ENCODE assay signal across 13 cellular contexts in the genomic region with DNA sequence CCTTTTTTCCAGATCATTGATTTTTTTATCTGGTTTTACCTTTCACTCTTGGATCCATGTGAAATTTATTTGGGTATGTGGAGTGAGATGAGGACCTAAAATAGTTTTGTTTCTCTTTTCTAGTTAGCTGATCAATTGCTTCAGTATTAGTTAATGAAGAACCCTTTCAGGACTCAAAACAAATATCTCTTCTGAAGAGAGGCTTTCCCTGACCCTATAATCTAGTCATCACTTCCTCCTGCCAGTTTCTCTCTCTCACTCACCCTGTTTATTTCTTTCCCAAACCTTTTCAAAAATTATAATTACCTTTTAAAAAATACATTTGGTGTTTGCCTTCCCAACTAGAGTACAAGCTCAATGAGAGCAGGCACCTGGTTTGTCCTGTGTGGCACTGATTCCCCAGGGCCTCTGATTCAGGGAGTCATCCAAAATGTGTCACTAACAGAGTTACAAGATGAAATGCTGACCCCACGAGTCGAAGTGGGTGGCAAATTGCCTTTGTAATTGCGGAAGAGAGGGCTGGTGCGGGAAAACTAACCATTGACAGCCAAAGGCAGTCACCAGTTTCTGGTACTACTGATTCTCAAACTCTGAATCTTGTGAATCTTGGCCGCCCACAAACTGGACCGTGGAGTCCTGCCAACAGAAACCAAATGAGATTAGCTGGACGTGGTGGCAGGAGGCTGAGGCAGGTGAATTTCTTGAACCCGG. TPM values are rescaled to one million over a fixed set of nuclear protein-coding genes. Genes with fewer than 3 reads are reported as not detected.
DNase-seq lines count a peak whose midpoint lies in the region; ATAC-seq and TF ChIP-seq lines count a peak whose summit lies in the region.
"Had no signal": no experiment of that assay in that cellular context is flagged by ENCODE, and none has a peak within 500 bp of the region (broad histone marks: within the 10 kb centered on the region; RNA-seq: fewer than 3 reads in every experiment).

No MANE protein-coding gene starts in this region.

- peaks cover 0 to 38% of the 10 kb centered on the region in 2 donors for H3K4me1 ChIP-seq in right atrium auricular region

- peaks cover 66% of the 10 kb centered on the region for H3K4me1 Mint-ChIP-seq in activated CD4-positive, alpha-beta memory T cell treated with anti-CD3 and anti-CD28 coated beads for 36 hours (ENCODE audit: low read depth)

- H3K4me3 Mint-ChIP-seq in activated CD4-positive, alpha-beta memory T cell treated with anti-CD3 and anti-CD28 coated beads for 36 hours = peak overlapping the region; percentile 83
- H3K4me3 Mint-ChIP-seq: GM23338 had no signal

- TF ChIP-seq CTCF in right atrium auricular region (IDR thresholded peaks at IDR 0.05) = no peak

- ATAC-seq in HG03045 (IDR thresholded peaks at IDR 0.05; ENCODE audit: unreplicated experiment) = no peak
- ATAC-seq: GM23338 had no signal

- DNase-seq in activated CD4-positive, alpha-beta memory T cell treated with anti-CD3 and anti-CD28 coated beads for 36 hours = no peak
- no peak for DNase-seq in right atrium auricular region (ENCODE audit: low spot score)
- DNase-seq in NCI-H510A treated with DMSO at 0.1 percent for 48 hours (lab: John Stamatoyannopoulos, UW) = no peak
- DNase-seq in RKO (ENCODE audit: low spot score) = no peak
- no peak for DNase-seq in LoVo (ENCODE audit: low spot score)
- DNase-seq: hippocampal formation; MG63; NCI-H82; stimulated activated CD4-positive, alpha-beta T cell treated with anti-CD3 and anti-CD28 coated beads, Interleukin-4, amount 100 ng/mL, for 4 hours had no signal

- H3K36me3 ChIP-seq in right atrium auricular region = no peaks in the 10 kb centered on the region
- H3K36me3 ChIP-seq: MG63 had no signal

- H3K4me3 ChIP-seq in GM08714 (ENCODE audit: low read length) (peak overlapping the region; percentile 46; the same call in 1 of the 2 replicates), right atrium auricular region (peak overlapping the region in 1 of 2 donors; percentile 53), skin epidermis (peak overlapping the region in 2 of 7 experiments; percentile 2 to 46)
- H3K4me3 ChIP-seq: GM23338, MG63 had no signal

- POLR2A ChIA-PET in activated CD4-positive, alpha-beta memory T cell treated with anti-CD3 and anti-CD28 coated beads for 36 hours (lab: Charles Lee) = interaction anchor here (1.1 to 1.5 kb wide), 2 partner anchors 9 to 20 kb away, joined by 4 to 5 read pairs; a partner anchor contains a TSS

- peak overlapping the region; percentile 87 to 92 for H3K27ac ChIP-seq in right atrium auricular region
- peak overlapping the region in 18 of 21 experiments; percentile 1 to 94 (median 48) for H3K27ac ChIP-seq in skin epidermis

- no peaks in the 10 kb centered on the region for H3K9me3 ChIP-seq in right atrium auricular region
- H3K9me3 ChIP-seq: MG63 had no signal

- intact Hi-C loops in activated CD4-positive, alpha-beta memory T cell treated with anti-CD3 and anti-CD28 coated beads for 36 hours (cut with micrococcal nuclease) = no loop called here

- peak overlapping the region; percentile 16 for H3K27ac Mint-ChIP-seq in activated CD4-positive, alpha-beta memory T cell treated with anti-CD3 and anti-CD28 coated beads for 36 hours
- H3K27ac Mint-ChIP-seq: GM23338 had no signal

- CTCF ChIA-PET in activated CD4-positive, alpha-beta memory T cell treated with anti-CD3 and anti-CD28 coated beads for 36 hours (lab: Charles Lee) = interaction anchor here (0.8 to 6.9 kb wide), 4 partner anchors 8 to 163 kb away, joined by 3 to 65 read pairs (median 19); a partner anchor contains a TSS

- peaks cover 49% of the 10 kb centered on the region for H3K36me3 Mint-ChIP-seq in activated CD4-positive, alpha-beta memory T cell treated with anti-CD3 and anti-CD28 coated beads for 36 hours

- no peaks in the 10 kb centered on the region for H3K27me3 ChIP-seq in right atrium auricular region
- H3K27me3 ChIP-seq: MG63 had no signal

- H3K9me3 Mint-ChIP-seq in activated CD4-positive, alpha-beta memory T cell treated with anti-CD3 and anti-CD28 coated beads for 36 hours = peaks cover 21% of the 10 kb centered on the region

- H3K27me3 Mint-ChIP-seq in activated CD4-positive, alpha-beta memory T cell treated with anti-CD3 and anti-CD28 coated beads for 36 hours = no peaks in the 10 kb centered on the region

RNA-seq across cellular contexts. Expression of a gene that starts 2.4 kb away (rescaled TPM):
- 1 to 10 TPM; 8.6 to 10.0 TPM for total RNA-seq in activated CD4-positive, alpha-beta memory T cell treated with anti-CD3 and anti-CD28 coated beads for 36 hours
- total RNA-seq in right atrium auricular region = 10 to 100 TPM; 10.7 to 14.9 TPM
- total RNA-seq: GM23338 had no signal

RNA-seq across cellular contexts. Expression of a gene that starts 20.3 kb away (rescaled TPM):
- 10 to 100 TPM; 41.6 to 43.6 TPM for total RNA-seq in activated CD4-positive, alpha-beta memory T cell treated with anti-CD3 and anti-CD28 coated beads for 36 hours
- total RNA-seq in right atrium auricular region = 10 to 100 TPM; 25.5 to 31.4 TPM
